ENCODE assay signal across 23 cellular contexts in the genomic region with DNA sequence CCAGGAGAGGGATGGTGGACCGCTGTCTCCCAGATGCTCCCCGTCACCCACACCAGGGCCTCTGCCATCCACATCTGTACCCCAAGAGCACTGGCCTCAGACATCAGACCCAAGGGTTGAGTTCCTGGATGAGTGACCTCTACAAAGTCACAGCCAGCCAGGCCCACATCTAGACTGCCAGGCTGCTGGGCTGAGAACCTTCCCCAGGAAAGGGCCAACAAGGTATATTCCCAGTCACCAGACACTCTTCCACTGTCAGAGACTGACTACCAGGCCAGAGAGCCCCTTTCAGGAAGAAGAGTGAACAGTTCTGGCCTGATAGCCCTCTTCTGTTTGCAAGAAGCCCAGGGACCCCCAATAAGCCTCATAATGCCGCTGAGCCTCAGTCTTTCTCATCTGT. TPM values are rescaled to one million over a fixed set of nuclear protein-coding genes. Genes with fewer than 3 reads are reported as not detected.
"Had no signal": no experiment of that assay in that cellular context is flagged by ENCODE, and none has a peak within 500 bp of the region (broad histone marks: within the 10 kb centered on the region; RNA-seq: fewer than 3 reads in every experiment).

No MANE protein-coding gene starts in this region.

- DNase-seq: activated CD4-positive, alpha-beta T cell treated with anti-CD3 and anti-CD28 coated beads for 48 hours; activated CD4-positive, alpha-beta T cell treated with anti-CD3 and anti-CD28 coated beads, Interleukin-2, amount 50 U/mL, for 4 hours; activated CD4-positive, CD25-positive, alpha-beta regulatory T cell treated with anti-CD3 and anti-CD28 coated beads, Interleukin-2, amount 50 U/mL, for 72 hours; activated CD8-positive, alpha-beta T cell treated with anti-CD3 and anti-CD28 coated beads, Interleukin-2, amount 10 ng/mL, durations not matched to agents 7 days and 5 days; activated gamma-delta T cell treated with Interleukin-2 at 50 U/mL for 16 hours; activated naive CD4-positive, alpha-beta T cell treated with anti-CD3 and anti-CD28 coated beads, Interleukin-2, amount 10 ng/mL, durations not matched to agents 7 days and 5 days; activated naive CD8-positive, alpha-beta T cell treated with anti-CD3 and anti-CD28 coated beads for 36 hours; activated T-cell treated with anti-CD3 and anti-CD28 coated beads, Interleukin-2, amount 50 U/mL, for 4 hours; anterior cingulate cortex; MM.1S; NCI-H1105; NCI-H1436; NCI-H1694 treated with DMSO at 0.1 percent for 48 hours; NCI-H2029 treated with DMSO at 0.1 percent for 48 hours; NCI-H510A treated with DMSO at 0.1 percent for 48 hours; NCI-H69; SHP77 treated with DMSO at 0.1 percent for 48 hours; T-helper 17 cell; T-helper 9 cell had no signal

- H3K4me3 Mint-ChIP-seq: activated CD8-positive, alpha-beta T cell treated with anti-CD3 and anti-CD28 coated beads, Interleukin-2, amount 10 ng/mL, durations not matched to agents 7 days and 5 days; activated naive CD4-positive, alpha-beta T cell treated with anti-CD3 and anti-CD28 coated beads, Interleukin-2, amount 10 ng/mL, durations not matched to agents 7 days and 5 days; activated naive CD8-positive, alpha-beta T cell treated with anti-CD3 and anti-CD28 coated beads for 36 hours; activated T-cell treated with anti-CD3 and anti-CD28 coated beads, Interleukin-2, amount 50 U/mL, for 4 hours; activated T-helper 17 cell treated with anti-CD3 and anti-CD28 coated beads, Interleukin-2, amount 50 U/mL, for 72 hours; T-helper 17 cell; WTC11 had no signal

- H3K4me1 Mint-ChIP-seq: activated naive CD4-positive, alpha-beta T cell treated with anti-CD3 and anti-CD28 coated beads, Interleukin-2, amount 10 ng/mL, durations not matched to agents 7 days and 5 days; activated naive CD8-positive, alpha-beta T cell treated with anti-CD3 and anti-CD28 coated beads for 36 hours; activated T-helper 17 cell treated with anti-CD3 and anti-CD28 coated beads, Interleukin-2, amount 50 U/mL, for 72 hours; T-helper 17 cell had no signal

- H3K27ac Mint-ChIP-seq: activated CD8-positive, alpha-beta T cell treated with anti-CD3 and anti-CD28 coated beads, Interleukin-2, amount 10 ng/mL, durations not matched to agents 7 days and 5 days; activated naive CD4-positive, alpha-beta T cell treated with anti-CD3 and anti-CD28 coated beads, Interleukin-2, amount 10 ng/mL, durations not matched to agents 7 days and 5 days; activated naive CD8-positive, alpha-beta T cell treated with anti-CD3 and anti-CD28 coated beads for 36 hours; activated T-helper 17 cell treated with anti-CD3 and anti-CD28 coated beads, Interleukin-2, amount 50 U/mL, for 72 hours; T-helper 17 cell; WTC11 had no signal

- H3K36me3 Mint-ChIP-seq: activated naive CD4-positive, alpha-beta T cell treated with anti-CD3 and anti-CD28 coated beads, Interleukin-2, amount 10 ng/mL, durations not matched to agents 7 days and 5 days; activated naive CD8-positive, alpha-beta T cell treated with anti-CD3 and anti-CD28 coated beads for 36 hours had no signal

RNA-seq across cellular contexts. Expression of a gene that starts 44.3 kb away (rescaled TPM):
- total RNA-seq: activated CD8-positive, alpha-beta T cell treated with anti-CD3 and anti-CD28 coated beads, Interleukin-2, amount 10 ng/mL, durations not matched to agents 7 days and 5 days; activated naive CD8-positive, alpha-beta T cell treated with anti-CD3 and anti-CD28 coated beads for 36 hours; activated T-cell treated with anti-CD3 and anti-CD28 coated beads, Interleukin-2, amount 50 U/mL, for 4 hours; activated T-helper 17 cell treated with anti-CD3 and anti-CD28 coated beads, Interleukin-2, amount 50 U/mL, for 72 hours; cardiac septum; SK-MEL-5; T-helper 17 cell had no signal
